In the genomic region with DNA sequence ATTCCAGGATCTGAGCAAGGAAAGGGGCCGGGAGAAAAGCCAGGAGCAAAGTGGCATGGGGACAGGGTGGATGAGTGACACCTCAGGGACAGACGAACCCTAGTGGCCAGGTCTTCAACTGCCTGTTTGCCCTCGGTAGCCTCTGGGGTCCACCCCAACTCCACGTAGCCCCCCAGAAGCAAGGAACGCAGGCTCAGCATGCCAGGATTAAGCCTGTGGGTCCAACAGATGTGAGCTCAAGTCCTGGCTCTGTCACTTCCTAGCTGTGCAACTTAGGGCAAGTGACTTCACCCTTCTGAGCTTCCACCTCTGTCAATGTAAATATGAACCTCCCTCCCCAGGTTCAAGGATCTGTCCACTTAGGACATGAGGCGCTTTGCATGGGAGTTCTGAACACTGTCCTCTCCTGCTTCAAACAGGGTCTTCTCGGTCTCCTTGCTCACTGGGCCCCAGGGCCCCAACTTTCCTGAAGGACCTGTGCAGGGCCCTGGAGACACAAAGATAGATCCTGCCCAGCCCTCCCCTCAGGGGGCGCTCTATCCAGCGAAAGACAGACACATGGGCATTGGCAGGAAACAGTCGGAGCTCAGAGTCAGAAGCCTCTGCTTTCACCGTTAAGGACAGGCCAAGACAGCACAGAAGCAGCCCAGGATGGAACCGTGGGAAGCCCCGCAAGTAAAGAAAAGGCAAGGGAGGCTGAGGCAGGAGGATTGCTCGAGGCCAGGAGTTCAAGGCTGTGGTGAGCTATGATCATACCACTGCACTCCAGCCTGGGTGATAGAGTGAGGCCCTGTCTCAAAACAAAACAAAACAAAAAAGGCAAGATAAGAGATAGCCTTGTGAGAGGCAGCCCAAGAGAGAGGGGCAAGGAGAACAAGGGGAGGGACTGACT, we compare ENCODE assay signal across 1 cellular context.
TF ChIP-seq lines count a peak whose summit lies in the region.

No MANE protein-coding gene starts in this region.

TF ChIP-seq in IMR-90, 13 proteins besides CTCF, POLR2A, EP300 and RAD21:
- no peak for TF ChIP-seq FOS (IDR thresholded peaks at IDR 0.05; ENCODE audit: low read depth, low read length)
- no peak for TF ChIP-seq RCOR1 (IDR thresholded peaks at IDR 0.05; ENCODE audit: insufficient replicate concordance, low read length)
- TF ChIP-seq, protein P1, sequence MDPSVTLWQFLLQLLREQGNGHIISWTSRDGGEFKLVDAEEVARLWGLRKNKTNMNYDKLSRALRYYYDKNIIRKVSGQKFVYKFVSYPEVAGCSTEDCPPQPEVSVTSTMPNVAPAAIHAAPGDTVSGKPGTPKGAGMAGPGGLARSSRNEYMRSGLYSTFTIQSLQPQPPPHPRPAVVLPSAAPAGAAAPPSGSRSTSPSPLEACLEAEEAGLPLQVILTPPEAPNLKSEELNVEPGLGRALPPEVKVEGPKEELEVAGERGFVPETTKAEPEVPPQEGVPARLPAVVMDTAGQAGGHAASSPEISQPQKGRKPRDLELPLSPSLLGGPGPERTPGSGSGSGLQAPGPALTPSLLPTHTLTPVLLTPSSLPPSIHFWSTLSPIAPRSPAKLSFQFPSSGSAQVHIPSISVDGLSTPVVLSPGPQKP (IDR thresholded peaks at IDR 0.05; ENCODE audit: borderline replicate concordance, low read depth, low read length) = no peak
- TF ChIP-seq, protein P2, sequence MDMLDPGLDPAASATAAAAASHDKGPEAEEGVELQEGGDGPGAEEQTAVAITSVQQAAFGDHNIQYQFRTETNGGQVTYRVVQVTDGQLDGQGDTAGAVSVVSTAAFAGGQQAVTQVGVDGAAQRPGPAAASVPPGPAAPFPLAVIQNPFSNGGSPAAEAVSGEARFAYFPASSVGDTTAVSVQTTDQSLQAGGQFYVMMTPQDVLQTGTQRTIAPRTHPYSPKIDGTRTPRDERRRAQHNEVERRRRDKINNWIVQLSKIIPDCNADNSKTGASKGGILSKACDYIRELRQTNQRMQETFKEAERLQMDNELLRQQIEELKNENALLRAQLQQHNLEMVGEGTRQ (IDR thresholded peaks at IDR 0.05; ENCODE audit: low read depth, low read length) = no peak
- TF ChIP-seq NFE2L2 (IDR thresholded peaks at IDR 0.05; ENCODE audit: low read depth, low read length) = no peak
- no peak for TF ChIP-seq CEBPB (IDR thresholded peaks at IDR 0.05; ENCODE audit: low read depth, low read length)
- TF ChIP-seq MAZ (IDR thresholded peaks at IDR 0.05; ENCODE audit: borderline replicate concordance, low read depth, low read length) = no peak
- no peak for TF ChIP-seq BHLHE40 (IDR thresholded peaks at IDR 0.05; ENCODE audit: low read depth, low read length)
- no peak for TF ChIP-seq MXI1 (IDR thresholded peaks at IDR 0.05; ENCODE audit: borderline replicate concordance, low read depth, low read length)
